ENCODE assay signal across 22 cellular contexts in genomic region chr11:78857688-78858087, GRCh38.
"Had no signal": no experiment of that assay in that cellular context is flagged by ENCODE, and none has a peak within 500 bp of the region (broad histone marks: within the 10 kb centered on the region; RNA-seq: fewer than 3 reads in every experiment).

No MANE protein-coding gene starts in this region.

- ATAC-seq: activated CD8-positive, alpha-beta memory T cell treated with anti-CD3 and anti-CD28 coated beads, Interleukin-2, amount 10 ng/mL, durations not matched to agents 7 days and 5 days; activated T-cell treated with anti-CD3 and anti-CD28 coated beads, Interleukin-2, amount 50 U/mL, for 4 hours; left colon; psoas muscle; sciatic nerve; stimulated activated naive CD8-positive, alpha-beta T cell treated with anti-CD3 and anti-CD28 coated beads, Interleukin-15, amount 100 ng/mL, for 72 hours had no signal

- H3K4me3 ChIP-seq: psoas muscle, thyroid gland, uterus had no signal

- H3K27me3 ChIP-seq: thyroid gland, uterus had no signal

- DNase-seq: activated CD4-positive, alpha-beta T cell treated with anti-CD3 and anti-CD28 coated beads, Interleukin-2, amount 50 U/mL, for 4 hours; activated CD4-positive, CD25-positive, alpha-beta regulatory T cell treated with anti-CD3 and anti-CD28 coated beads, Interleukin-2, amount 50 U/mL, for 72 hours; activated CD8-positive, alpha-beta memory T cell treated with anti-CD3 and anti-CD28 coated beads, Interleukin-2, amount 10 ng/mL, durations not matched to agents 7 days and 5 days; activated gamma-delta T cell treated with Interleukin-2 at 50 U/mL for 16 hours; activated naive CD8-positive, alpha-beta T cell treated with anti-CD3 and anti-CD28 coated beads for 36 hours; activated T-cell treated with anti-CD3 and anti-CD28 coated beads, Interleukin-2, amount 50 U/mL, for 4 hours; aorta; caudate nucleus; erythroblast; foreskin fibroblast; glutamatergic neuron; left colon; mammary epithelial cell; nephron progenitor cell; psoas muscle; stimulated activated CD4-positive, alpha-beta T cell treated with anti-CD3 and anti-CD28 coated beads, Interleukin-12 subunit alpha, Interleukin-12 subunit beta, amount 100 ng/mL, for 4 hours; stimulated activated CD8-positive, alpha-beta memory T cell treated with anti-CD3 and anti-CD28 coated beads, Interleukin-4, amount 100 ng/mL, for 48 hours; stimulated activated naive CD8-positive, alpha-beta T cell treated with anti-CD3 and anti-CD28 coated beads, Interleukin-15, amount 100 ng/mL, for 72 hours; SW 1271; thyroid gland; uterus had no signal

- H3K9me3 ChIP-seq: psoas muscle, thyroid gland, uterus had no signal

- H3K36me3 ChIP-seq: thyroid gland, uterus had no signal

- H3K4me1 ChIP-seq: psoas muscle, uterus had no signal

- H3K27ac ChIP-seq: psoas muscle, thyroid gland had no signal
